Comparison of ENCODE assay signal across 8 cellular contexts in genomic region chr1:63322248-63322943, GRCh38. TPM values are rescaled to one million over a fixed set of nuclear protein-coding genes. Genes with fewer than 3 reads are reported as not detected.
DNase-seq lines count a peak whose midpoint lies in the region; ATAC-seq and TF ChIP-seq lines count a peak whose summit lies in the region.

Gene FOXD3, plus strand, starts transcription at chr1:63322567. Its CDS starts 492 bp downstream, at chr1:63323059.

- H3K27me3 ChIP-seq in Panc1 (ENCODE audit: control insufficient read depth, insufficient read depth, low read length) = no peaks in the 10 kb centered on the region; the same call in 1 of the 2 replicates
- H3K27me3 ChIP-seq in liver (ENCODE audit: control insufficient read depth in 4 of 4, insufficient read depth in 4 of 4, low read length in 3 of 4) = peaks cover 10 to 37% (median 21%) of the 10 kb centered on the region in 4 donors
- peaks cover 100% of the 10 kb centered on the region for H3K27me3 ChIP-seq in suprapubic skin

- H3K27ac ChIP-seq in Panc1 (ENCODE audit: low read length) (peak within 1 kb of the TSS; percentile 48; the same call in 1 of the 2 replicates), liver (ENCODE audit: low read depth in 1 of 2, low read length in 2 of 2) (no peak within 1 kb of the TSS), suprapubic skin (peak within 1 kb of the TSS; percentile 55)

- no peak for TF ChIP-seq RAD21 in liver (IDR thresholded peaks at IDR 0.05)

- peaks cover 38% of the 10 kb centered on the region for H3K36me3 Mint-ChIP-seq in central memory CD8-positive, alpha-beta T cell (ENCODE audit: insufficient read depth)

- POLR2A ChIA-PET in Panc1 (lab: Charles Lee) = no interaction called here

- H3K4me3 Mint-ChIP-seq in central memory CD8-positive, alpha-beta T cell = peak within 1 kb of the TSS; percentile 79

- TF ChIP-seq EP300 in suprapubic skin (IDR thresholded peaks at IDR 0.05) = no peak

- H3K4me1 ChIP-seq in Panc1 (ENCODE audit: control insufficient read depth, insufficient read depth, low read length) = peaks cover 10% of the 10 kb centered on the region
- H3K4me1 ChIP-seq in liver (ENCODE audit: control insufficient read depth in 4 of 4, insufficient read depth in 4 of 4, low read length in 3 of 4) = peaks cover 4 to 36% (median 25%) of the 10 kb centered on the region in 4 donors
- peaks cover 59% of the 10 kb centered on the region for H3K4me1 ChIP-seq in suprapubic skin

- TF ChIP-seq CTCF in GM12875 (IDR thresholded peaks at IDR 0.05; ENCODE audit: borderline replicate concordance, insufficient read depth, low read depth, low read length) (0 out of 2 replicates have a peak, but pooled peaks have one; percentile 4), Panc1 (IDR thresholded peaks at IDR 0.05) (no peak), liver (IDR thresholded peaks at IDR 0.05; ENCODE audit: low read depth, low read length, missing input control) (no peak), suprapubic skin (IDR thresholded peaks at IDR 0.05) (no peak)

- ATAC-seq in HG03175 (IDR thresholded peaks at IDR 0.05; ENCODE audit: unreplicated experiment) (peak; percentile 36), Panc1 (peak; percentile 83)
- ATAC-seq in central memory CD8-positive, alpha-beta T cell (replicated peaks; ENCODE audit: extremely low read depth, poor library complexity, severe bottlenecking) = peak; percentile 34

- BruUV-seq in Panc1 (replicated peaks; lab: Mats Ljungman, UMichigan) = no TSS peak

- in situ Hi-C loops in ACHN (cut with HindIII; ENCODE audit: low pct_ligation_motif_present, low pct_unique_long_range_greater_than_20kb, low sequenced_read_pairs) (no loop called here), Panc1 (cut with HindIII; ENCODE audit: low pct_unique_long_range_greater_than_20kb, low sequenced_read_pairs) (no loop called here)

- peak within 1 kb of the TSS; percentile 69 for H3K4me3 ChIP-seq in GM12875 (ENCODE audit: low read depth, low read length)
- H3K4me3 ChIP-seq in Panc1 (ENCODE audit: low read depth in 2 of 2, low read length in 2 of 2) = peak within 1 kb of the TSS; percentile 64 to 68
- peak within 1 kb of the TSS in 2 of 3 donors; percentile 49 to 56 for H3K4me3 ChIP-seq in liver (ENCODE audit: low read depth in 1 of 3, low read length in 3 of 3)
- peak within 1 kb of the TSS; percentile 65 for H3K4me3 ChIP-seq in suprapubic skin

- H3K27me3 Mint-ChIP-seq in central memory CD8-positive, alpha-beta T cell = peaks cover 77% of the 10 kb centered on the region

- H3K36me3 ChIP-seq in Panc1 (ENCODE audit: control insufficient read depth, insufficient read depth, low read length) (no peaks in the 10 kb centered on the region), liver (ENCODE audit: control insufficient read depth in 4 of 4, insufficient read depth in 3 of 4, low read depth in 1 of 4, low read length in 3 of 4) (no peaks in the 10 kb centered on the region), suprapubic skin (no peaks in the 10 kb centered on the region)

- H3K27ac Mint-ChIP-seq in central memory CD8-positive, alpha-beta T cell (ENCODE audit: low read depth) = peak within 1 kb of the TSS; percentile 89

- peaks cover 23% of the 10 kb centered on the region for H3K4me1 Mint-ChIP-seq in central memory CD8-positive, alpha-beta T cell

- WGBS in liver = 3% methylated on average over 78 of the region's 78 CpGs
- 0% methylated on average over 6 of the region's 78 CpGs for WGBS in suprapubic skin

- no peak for TF ChIP-seq POLR2A in suprapubic skin (IDR thresholded peaks at IDR 0.05)

- CTCF ChIA-PET in Panc1 (lab: Charles Lee) = no interaction called here

- intact Hi-C loops in Panc1 (cut with micrococcal nuclease; ENCODE audit: unreplicated experiment) = no loop called here

- no peak within 1 kb of the TSS for H3K9ac ChIP-seq in liver (ENCODE audit: low read depth in 1 of 2, low read length in 2 of 2)

- peak; percentile 47 for DNase-seq in ACHN
- DNase-seq in Panc1 (ENCODE audit: low read depth, low spot score) = no peak
- DNase-seq in central memory CD8-positive, alpha-beta T cell (ENCODE audit: low spot score in 2 of 2) = peak in 1 of 2 donors; percentile 16
- DNase-seq in suprapubic skin (ENCODE audit: low spot score in 2 of 2) = peak in 1 of 2 donors; percentile 71
- DNase-seq in NOMO-1 treated with dmso at 0.1 percent for 144 hours (lab: John Stamatoyannopoulos, UW; ENCODE audit: unreplicated experiment) = no peak

- no peaks in the 10 kb centered on the region for H3K9me3 ChIP-seq in Panc1 (ENCODE audit: control insufficient read depth, insufficient read depth, low read depth, low read length)
- H3K9me3 ChIP-seq in liver (ENCODE audit: control insufficient read depth in 4 of 4, low read length in 3 of 4) = peaks cover 0 to 21% (median under 1%) of the 10 kb centered on the region in 4 donors
- no peaks in the 10 kb centered on the region for H3K9me3 ChIP-seq in suprapubic skin

- H3K9me3 Mint-ChIP-seq in central memory CD8-positive, alpha-beta T cell = peaks cover 8% of the 10 kb centered on the region

TF ChIP-seq in liver, 16 proteins besides CTCF, POLR2A, EP300 and RAD21:
- TF ChIP-seq NR2F2 (IDR thresholded peaks at IDR 0.05) = no peak
- peak; percentile 8 for TF ChIP-seq FOXA2 (IDR thresholded peaks at IDR 0.05)

RNA-seq across cellular contexts. Expression of gene FOXD3, which starts in this region (rescaled TPM):
- total RNA-seq in Panc1 (2021; ENCODE audit: unreplicated experiment) (0.80 TPM), liver (under 1 TPM in 1 of 2 donors, not detected in 1; under 0.01 TPM), suprapubic skin (1 to 10 TPM in 2 of 4 donors, under 1 TPM in 1, not detected in 1; 0.26 to 2.8 (median 1.5) TPM)
- polyA plus RNA-seq in Panc1 (2012; ENCODE audit: insufficient read length) = 1.5 TPM
- under 1 TPM in 1 of 2 donors, not detected in 1; 0.05 TPM for polyA plus RNA-seq in liver

Comparison
In these comparisons a context has a peak if more than half of its experiments do, and no peak if none do; other contexts are left out.
1. H3K27ac ChIP-seq: peak in Panc1 (single experiment) and suprapubic skin (single experiment); none in liver (0 of 2).
2. Peak in every context shown above with its lines, with median percentiles within 50 percentile points of each other: H3K4me3 ChIP-seq and ATAC-seq.